In the genomic region with DNA sequence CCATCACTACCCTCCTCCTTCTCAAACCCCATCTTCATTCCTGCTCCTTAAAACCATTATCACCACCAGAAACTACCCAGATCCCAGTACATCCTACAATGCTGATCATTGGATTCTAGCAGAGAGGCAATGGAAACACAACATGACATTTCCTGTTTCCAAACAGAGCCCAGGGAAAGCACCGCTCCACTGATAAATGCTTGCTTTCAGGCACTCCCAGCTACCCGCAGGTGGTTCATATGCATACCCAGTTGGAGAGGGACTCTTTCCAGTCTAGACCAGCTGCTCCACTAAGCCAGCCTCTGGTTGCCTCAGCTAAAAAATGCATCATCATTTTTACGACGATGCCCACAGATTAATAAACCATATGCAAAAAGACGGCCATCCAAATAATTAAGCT, we compare ENCODE assay signal across 29 cellular contexts. TPM values are rescaled to one million over a fixed set of nuclear protein-coding genes. Genes with fewer than 3 reads are reported as not detected.
DNase-seq lines count a peak whose midpoint lies in the region; ATAC-seq and TF ChIP-seq lines count a peak whose summit lies in the region.
"Had no signal": no experiment of that assay in that cellular context is flagged by ENCODE, and none has a peak within 500 bp of the region (broad histone marks: within the 10 kb centered on the region; RNA-seq: fewer than 3 reads in every experiment).

No MANE protein-coding gene starts in this region.

- H3K27me3 Mint-ChIP-seq in osteocyte (ENCODE audit: unreplicated experiment), result peaks cover 40% of the 10 kb centered on the region
- H3K27me3 Mint-ChIP-seq: activated naive CD8-positive, alpha-beta T cell treated with anti-CD3 and anti-CD28 coated beads, Interleukin-2, amount 50 U/mL, for 24 hours had no signal

- no peak for ATAC-seq in HG02642 (IDR thresholded peaks at IDR 0.05; ENCODE audit: poor library complexity, unreplicated experiment)
- ATAC-seq: activated naive CD8-positive, alpha-beta T cell treated with anti-CD3 and anti-CD28 coated beads, Interleukin-2, amount 50 U/mL, for 24 hours; left cardiac atrium had no signal

- H3K4me3 ChIP-seq in iPS DF 6.9 (ENCODE audit: low read length), result no peak overlapping the region
- H3K4me3 ChIP-seq: HAP-1, skin epidermis, suprapubic skin, upper lobe of left lung had no signal

- no peak overlapping the region for H3K27ac Mint-ChIP-seq in osteocyte (ENCODE audit: unreplicated experiment)
- H3K27ac Mint-ChIP-seq: activated naive CD8-positive, alpha-beta T cell treated with anti-CD3 and anti-CD28 coated beads, Interleukin-2, amount 50 U/mL, for 24 hours; CD14-positive monocyte; immature natural killer cell; nephron progenitor cell had no signal

- TF ChIP-seq CTCF in osteocyte (IDR thresholded peaks at IDR 0.05), result no peak

- H3K4me1 ChIP-seq in iPS DF 6.9 (ENCODE audit: control insufficient read depth, insufficient read depth, low read length), result peaks cover 5% of the 10 kb centered on the region; the same call in 1 of the 2 replicates
- H3K4me1 ChIP-seq: HAP-1, parathyroid adenoma, suprapubic skin had no signal

- no peak overlapping the region for H3K27ac ChIP-seq in iPS DF 6.9 (ENCODE audit: low read length)
- H3K27ac ChIP-seq: 22Rv1, parathyroid adenoma, skin epidermis, suprapubic skin, upper lobe of left lung had no signal

- no peaks in the 10 kb centered on the region for H3K36me3 ChIP-seq in iPS DF 6.9 (ENCODE audit: control insufficient read depth, insufficient read depth, low read length)
- H3K36me3 ChIP-seq: HAP-1, suprapubic skin, upper lobe of left lung had no signal

- peak overlapping the region; percentile 64 for H3K4me3 Mint-ChIP-seq in osteocyte (ENCODE audit: unreplicated experiment)
- H3K4me3 Mint-ChIP-seq: activated naive CD8-positive, alpha-beta T cell treated with anti-CD3 and anti-CD28 coated beads, Interleukin-2, amount 50 U/mL, for 24 hours; CD14-positive monocyte; immature natural killer cell; nephron progenitor cell had no signal

- H3K9me3 ChIP-seq in iPS DF 6.9 (ENCODE audit: control insufficient read depth, insufficient read depth, low read length), result no peaks in the 10 kb centered on the region
- H3K9me3 ChIP-seq: HAP-1, SK-N-SH, suprapubic skin, upper lobe of left lung had no signal

- peaks cover 13% of the 10 kb centered on the region for H3K4me1 Mint-ChIP-seq in osteocyte (ENCODE audit: unreplicated experiment)
- H3K4me1 Mint-ChIP-seq: immature natural killer cell had no signal

- no peaks in the 10 kb centered on the region for H3K27me3 ChIP-seq in iPS DF 6.9 (ENCODE audit: control insufficient read depth, insufficient read depth, low read length)
- H3K27me3 ChIP-seq: suprapubic skin, upper lobe of left lung had no signal

- no peaks in the 10 kb centered on the region for H3K36me3 Mint-ChIP-seq in osteocyte (ENCODE audit: unreplicated experiment)
- H3K36me3 Mint-ChIP-seq: CD14-positive monocyte, immature natural killer cell had no signal

- DNase-seq in NCI-H146 (lab: John Stamatoyannopoulos, UW), result peak; percentile 15
- DNase-seq in NCI-H146 treated with DMSO at 0.1 percent for 48 hours (lab: John Stamatoyannopoulos, UW; ENCODE audit: unreplicated experiment), result no peak
- peak; percentile 10 for DNase-seq in NCI-H69 (lab: John Stamatoyannopoulos, UW)
- peak; percentile 57 for DNase-seq in iPS DF 6.9 (ENCODE audit: low read depth, low spot score)
- DNase-seq in osteocyte (ENCODE audit: extremely low spot score, unreplicated experiment), result no peak
- no peak for DNase-seq in activated T-cell treated with anti-CD3 and anti-CD28 coated beads, Interleukin-2, amount 50 U/mL, for 1 hour
- no peak for DNase-seq in NCI-H1092 treated with DMSO at 0.1 percent for 48 hours (lab: John Stamatoyannopoulos, UW)
- DNase-seq: activated CD4-positive, alpha-beta T cell treated with anti-CD3 and anti-CD28 coated beads, Interleukin-2, amount 50 U/mL, for 1 hour; activated CD4-positive, CD25-positive, alpha-beta regulatory T cell; activated naive CD8-positive, alpha-beta T cell treated with anti-CD3 and anti-CD28 coated beads, Interleukin-2, amount 50 U/mL, for 24 hours; activated T-cell treated with anti-CD3 and anti-CD28 coated beads, Interleukin-2, amount 50 U/mL, for 48 hours; caudate nucleus; head of caudate nucleus; immature natural killer cell; left cardiac atrium; NCI-H187 treated with DMSO at 0.1 percent for 48 hours; NCI-H2171 treated with DMSO at 0.1 percent for 48 hours; NCI-H510A treated with DMSO at 0.1 percent for 48 hours; nephron progenitor cell; SK-N-SH; stimulated activated naive CD4-positive, alpha-beta T cell treated with Interleukin-2 at 50 U/mL for 16 hours; upper lobe of left lung had no signal

- no CpG with 5 or more reads among the region's 5 CpGs for WGBS in iPS DF 6.9 (ENCODE audit: insufficient coverage, insufficient read length)

- H3K9me3 Mint-ChIP-seq in osteocyte (ENCODE audit: unreplicated experiment), result no peaks in the 10 kb centered on the region
- H3K9me3 Mint-ChIP-seq: activated naive CD8-positive, alpha-beta T cell treated with anti-CD3 and anti-CD28 coated beads, Interleukin-2, amount 50 U/mL, for 24 hours; immature natural killer cell; nephron progenitor cell had no signal

RNA-seq across cellular contexts. Expression of a gene that starts 39.2 kb away (rescaled TPM):
- total RNA-seq in osteocyte, result 41.0 and 42.0 TPM in 2 replicates

Comparison
In these comparisons a context has a peak if more than half of its experiments do, and no peak if none do; other contexts are left out.
1. DNase-seq: peak in NCI-H146 (single experiment), NCI-H69 (single experiment) and iPS DF 6.9 (single experiment); none in NCI-H146 treated with DMSO at 0.1 percent for 48 hours (single experiment), osteocyte (single experiment), activated T-cell treated with anti-CD3 and anti-CD28 coated beads, Interleukin-2, amount 50 U/mL, for 1 hour (single experiment) and NCI-H1092 treated with DMSO at 0.1 percent for 48 hours (single experiment).